19 cellular contexts compared by ENCODE assay signal in genomic region chr7:92226981-92227380, GRCh38. TPM values are rescaled to one million over a fixed set of nuclear protein-coding genes. Genes with fewer than 3 reads are reported as not detected.
"Had no signal": no experiment of that assay in that cellular context is flagged by ENCODE, and none has a peak within 500 bp of the region (broad histone marks: within the 10 kb centered on the region; RNA-seq: fewer than 3 reads in every experiment).

No MANE protein-coding gene starts in this region.

- H3K27ac Mint-ChIP-seq: activated naive CD8-positive, alpha-beta T cell treated with anti-CD3 and anti-CD28 coated beads, Interleukin-2, amount 10 ng/mL, durations not matched to agents 7 days and 5 days; activated T-cell treated with anti-CD3 and anti-CD28 coated beads, Interleukin-2, amount 50 U/mL, for 24 hours; stimulated activated naive B cell treated with anti-CD40 and anti-IgM and Interleukin-4, amounts not matched to agents 10 μg/mL and 1 μg/mL and 100 μg/mL, for 72 hours; T-cell had no signal

- H3K4me3 Mint-ChIP-seq: activated naive CD8-positive, alpha-beta T cell treated with anti-CD3 and anti-CD28 coated beads, Interleukin-2, amount 10 ng/mL, durations not matched to agents 7 days and 5 days; activated T-cell treated with anti-CD3 and anti-CD28 coated beads, Interleukin-2, amount 50 U/mL, for 24 hours; stimulated activated naive B cell treated with anti-CD40 and anti-IgM and Interleukin-4, amounts not matched to agents 10 μg/mL and 1 μg/mL and 100 μg/mL, for 72 hours; T-cell had no signal

- H3K4me1 ChIP-seq: left ventricle myocardium inferior, right lobe of liver, transverse colon had no signal

- H3K27ac ChIP-seq: cardiac muscle cell, left ventricle myocardium inferior, right lobe of liver, transverse colon, WERI-Rb-1 had no signal

- DNase-seq: activated CD4-positive, alpha-beta T cell treated with anti-CD3 and anti-CD28 coated beads, Interleukin-2, amount 50 U/mL, for 1 hour; activated CD4-positive, CD25-positive, alpha-beta regulatory T cell treated with anti-CD3 and anti-CD28 coated beads, Interleukin-2, amount 50 U/mL, for 72 hours; activated naive CD4-positive, alpha-beta T cell treated with Interleukin-2 at 50 U/mL for 16 hours; activated naive CD8-positive, alpha-beta T cell treated with anti-CD3 and anti-CD28 coated beads, Interleukin-2, amount 10 ng/mL, durations not matched to agents 7 days and 5 days; activated T-cell treated with anti-CD3 and anti-CD28 coated beads, Interleukin-2, amount 50 U/mL, for 24 hours; cortex of kidney; foreskin melanocyte; hippocampal formation; left ventricle myocardium inferior; occipital lobe; right lobe of liver; small intestine; stimulated activated CD4-positive, alpha-beta T cell treated with anti-CD3 and anti-CD28 coated beads, Interleukin-2, amount 100 ng/mL, for 24 hours; stimulated activated naive B cell treated with anti-CD40 and anti-IgM and Interleukin-4, amounts not matched to agents 10 μg/mL and 1 μg/mL and 100 μg/mL, for 72 hours; T-cell; transverse colon; WERI-Rb-1 had no signal

- H3K27me3 ChIP-seq: cardiac muscle cell, right lobe of liver, transverse colon had no signal

- H3K4me1 Mint-ChIP-seq: activated naive CD8-positive, alpha-beta T cell treated with anti-CD3 and anti-CD28 coated beads, Interleukin-2, amount 10 ng/mL, durations not matched to agents 7 days and 5 days; T-cell had no signal

- H3K27me3 Mint-ChIP-seq: activated naive CD8-positive, alpha-beta T cell treated with anti-CD3 and anti-CD28 coated beads, Interleukin-2, amount 10 ng/mL, durations not matched to agents 7 days and 5 days; activated T-cell treated with anti-CD3 and anti-CD28 coated beads, Interleukin-2, amount 50 U/mL, for 24 hours; stimulated activated naive B cell treated with anti-CD40 and anti-IgM and Interleukin-4, amounts not matched to agents 10 μg/mL and 1 μg/mL and 100 μg/mL, for 72 hours; T-cell had no signal

- ATAC-seq: right lobe of liver; stimulated activated naive B cell treated with anti-CD40 and anti-IgM and Interleukin-4, amounts not matched to agents 10 μg/mL and 1 μg/mL and 100 μg/mL, for 72 hours; T-cell had no signal

- H3K9me3 ChIP-seq: right lobe of liver, transverse colon had no signal

- H3K4me3 ChIP-seq: cardiac muscle cell, left ventricle myocardium inferior, right lobe of liver, transverse colon had no signal

RNA-seq across cellular contexts. Expression of gene LRRD1, which starts 48.0 kb away (rescaled TPM):
- total RNA-seq: activated naive CD8-positive, alpha-beta T cell treated with anti-CD3 and anti-CD28 coated beads, Interleukin-2, amount 10 ng/mL, durations not matched to agents 7 days and 5 days; epithelial cell of proximal tubule; left ventricle myocardium inferior; right lobe of liver; T-cell; transverse colon had no signal
